ENCODE assay signal across 19 cellular contexts in genomic region chr16:48082516-48082915, GRCh38.
DNase-seq lines count a peak whose midpoint lies in the region; ATAC-seq, FAIRE-seq and TF ChIP-seq lines count a peak whose summit lies in the region.
"Had no signal": no experiment of that assay in that cellular context is flagged by ENCODE, and none has a peak within 500 bp of the region (broad histone marks: within the 10 kb centered on the region; RNA-seq: fewer than 3 reads in every experiment).

No MANE protein-coding gene starts in this region.

- H3K9me3 ChIP-seq in GM23248 (ENCODE audit: low read depth) (no peaks in the 10 kb centered on the region), mesenchymal stem cell (ENCODE audit: control insufficient read depth, low read length) (peaks cover 6% of the 10 kb centered on the region), pancreas (no peaks in the 10 kb centered on the region)
- H3K9me3 ChIP-seq: transverse colon had no signal

- H4K8ac ChIP-seq in mesenchymal stem cell (ENCODE audit: low read length), result no peak overlapping the region

- H3K36me3 ChIP-seq in ACC112 (ENCODE audit: insufficient read depth, low read length) (no peaks in the 10 kb centered on the region), GM23248 (ENCODE audit: low read depth) (no peaks in the 10 kb centered on the region), mesenchymal stem cell (ENCODE audit: control insufficient read depth in 1 of 2, insufficient read depth in 2 of 2, low read depth in 1 of 2, low read length in 2 of 2) (no peaks in the 10 kb centered on the region), pancreas (no peaks in the 10 kb centered on the region)
- H3K36me3 ChIP-seq: transverse colon had no signal

- in situ Hi-C loops in GM23248 (cut with MboI), result no loop called here

- no peaks in the 10 kb centered on the region for H3K27me3 ChIP-seq in ACC112 (ENCODE audit: insufficient read depth, low read length)
- no peaks in the 10 kb centered on the region for H3K27me3 ChIP-seq in GM23248 (replicated peaks; ENCODE audit: insufficient read depth)
- peaks cover 0 to 3% of the 10 kb centered on the region in 2 experiments for H3K27me3 ChIP-seq in mesenchymal stem cell (ENCODE audit: control insufficient read depth in 1 of 2, insufficient read depth in 1 of 2, low read length in 2 of 2)
- no peaks in the 10 kb centered on the region for H3K27me3 ChIP-seq in pancreas
- H3K27me3 ChIP-seq: transverse colon had no signal

- no peaks in the 10 kb centered on the region for H3K79me1 ChIP-seq in mesenchymal stem cell (replicated peaks; ENCODE audit: low read length, poor library complexity, severe bottlenecking)

- H3K4me1 ChIP-seq in ACC112 (ENCODE audit: control insufficient read depth, insufficient read depth, low read length, unreplicated experiment) (peaks cover 26% of the 10 kb centered on the region), GM23248 (ENCODE audit: insufficient read depth) (peaks cover 23% of the 10 kb centered on the region), mesenchymal stem cell (ENCODE audit: control insufficient read depth, insufficient read depth, low read depth, low read length) (no peaks in the 10 kb centered on the region), pancreas (no peaks in the 10 kb centered on the region)
- H3K4me1 ChIP-seq: transverse colon had no signal

- FAIRE-seq in pancreas (lab: Jason Lieb, UNC), result no peak

- H4K20me1 ChIP-seq in GM23248 (ENCODE audit: insufficient read depth), result no peaks in the 10 kb centered on the region

- H4K91ac ChIP-seq in mesenchymal stem cell (ENCODE audit: low read length), result no peak overlapping the region

- H3K27ac ChIP-seq in ACC112 (ENCODE audit: low read depth, low read length) (peak overlapping the region; percentile 86), GM23248 (peak overlapping the region; percentile 55), mesenchymal stem cell (ENCODE audit: low read length, poor library complexity, severe bottlenecking) (no peak overlapping the region), pancreas (no peak overlapping the region)
- H3K27ac ChIP-seq: transverse colon had no signal

- no peak overlapping the region for H3K18ac ChIP-seq in mesenchymal stem cell (ENCODE audit: low read depth in 1 of 2, low read length in 2 of 2)

- no peaks in the 10 kb centered on the region for H3K9me2 ChIP-seq in GM23248 (ENCODE audit: insufficient read depth)

- H3F3A ChIP-seq in GM23248 (ENCODE audit: insufficient read depth), result 0 out of 2 replicates have a peak, but pooled peaks cover 4% of the 10 kb centered on the region

- H3K4me2 ChIP-seq in GM23248 (ENCODE audit: unreplicated experiment), result peak overlapping the region; percentile 6
- no peak overlapping the region for H3K4me2 ChIP-seq in mesenchymal stem cell (ENCODE audit: low read length, poor library complexity, severe bottlenecking)

- no peaks in the 10 kb centered on the region for H3K79me2 ChIP-seq in ACC112 (ENCODE audit: control insufficient read depth, insufficient read depth, low read length, unreplicated experiment)
- H3K79me2 ChIP-seq in GM23248 (ENCODE audit: insufficient read depth), result no peaks in the 10 kb centered on the region

- H3K9ac ChIP-seq in GM23248 (no peak overlapping the region), mesenchymal stem cell (ENCODE audit: low read length) (no peak overlapping the region)

- TF ChIP-seq CTCF in pancreas (IDR thresholded peaks at IDR 0.05), result no peak

- no peak overlapping the region for H2BK12ac ChIP-seq in mesenchymal stem cell (ENCODE audit: low read length in 2 of 2)

- H3K14ac ChIP-seq in mesenchymal stem cell (ENCODE audit: low read length in 2 of 2), result no peak overlapping the region

- WGBS in GM23248 (ENCODE audit: low coverage in 1 of 2, low lambda C conversion rate in 2 of 2, missing lambda C conversion rate in 2 of 2), 2 experiments, result 34 to 38% methylated on average over 6 of the region's 6 CpGs
- WGBS in mesenchymal stem cell, result 71% methylated on average over 6 of the region's 6 CpGs
- 77 to 82% methylated on average over 6 of the region's 6 CpGs for WGBS in pancreas, 2 donors

- no peak overlapping the region for H3K4ac ChIP-seq in mesenchymal stem cell (ENCODE audit: low read depth in 1 of 2, low read length in 2 of 2)

- H2AFZ ChIP-seq in ACC112 (ENCODE audit: low read length, unreplicated experiment), result no peak overlapping the region
- peak overlapping the region; percentile 51 for H2AFZ ChIP-seq in GM23248
- H2AFZ ChIP-seq in mesenchymal stem cell (ENCODE audit: low read depth, low read length), result no peak overlapping the region

- peak; percentile 60 for DNase-seq in GM23248
- peak; percentile 42 for DNase-seq in brain pericyte (ENCODE audit: low read depth, low spot score)
- DNase-seq in mesenchymal stem cell, result peak; percentile 45
- DNase-seq in NAMALWA (ENCODE audit: low spot score), result no peak
- DNase-seq in pancreas, result no peak
- DNase-seq in 8988T, result no peak
- DNase-seq in NCI-H345 (lab: John Stamatoyannopoulos, UW), result no peak
- DNase-seq: activated CD4-positive, CD25-positive, alpha-beta regulatory T cell; activated CD8-positive, alpha-beta T cell treated with anti-CD3 and anti-CD28 coated beads for 36 hours; activated T-cell treated with anti-CD3 and anti-CD28 coated beads, Interleukin-2, amount 50 U/mL, for 48 hours; central memory CD4-positive, alpha-beta T cell; endodermal cell; foreskin fibroblast; midbrain; NCI-H1105; NCI-H69; stimulated activated naive CD4-positive, alpha-beta T cell; transverse colon had no signal

- H2BK15ac ChIP-seq in mesenchymal stem cell (ENCODE audit: low read depth, poor library complexity, severe bottlenecking), result no peak overlapping the region

- no peak overlapping the region for H2AK5ac ChIP-seq in mesenchymal stem cell (ENCODE audit: low read length, severe bottlenecking)

- H3K4me3 ChIP-seq in ACC112 (ENCODE audit: low read depth, low read length) (no peak overlapping the region), GM23248 (no peak overlapping the region), mesenchymal stem cell (ENCODE audit: insufficient read depth in 1 of 2, low read depth in 1 of 2, low read length in 2 of 2) (peak overlapping the region in 1 of 2 experiments; percentile 21), pancreas (no peak overlapping the region)
- H3K4me3 ChIP-seq: transverse colon had no signal

- no peak overlapping the region for H2BK5ac ChIP-seq in mesenchymal stem cell (ENCODE audit: low read depth, low read length, poor library complexity, severe bottlenecking)

- no peak overlapping the region for H2BK120ac ChIP-seq in mesenchymal stem cell (ENCODE audit: low read depth, low read length)

- ATAC-seq in pancreas, result no peak
- ATAC-seq: activated CD8-positive, alpha-beta T cell treated with anti-CD3 and anti-CD28 coated beads for 36 hours had no signal

- intact Hi-C loops in pancreas (cut with DNase I), result no loop called here

- no peak overlapping the region for H3K23ac ChIP-seq in mesenchymal stem cell (ENCODE audit: low read length in 2 of 2)

Comparison
In these comparisons a context has a peak if more than half of its experiments do, and no peak if none do; other contexts are left out.
1. H3K27ac ChIP-seq: peak in ACC112 (single experiment) and GM23248 (single experiment); none in mesenchymal stem cell (single experiment) and pancreas (0 of 4).
2. DNase-seq: peak in GM23248 (single experiment), brain pericyte (single experiment) and mesenchymal stem cell (single experiment); none in NAMALWA (single experiment), pancreas (0 of 6), 8988T (single experiment) and NCI-H345 (single experiment).